Comparison of ENCODE assay signal across 1 cellular context in the genomic region with DNA sequence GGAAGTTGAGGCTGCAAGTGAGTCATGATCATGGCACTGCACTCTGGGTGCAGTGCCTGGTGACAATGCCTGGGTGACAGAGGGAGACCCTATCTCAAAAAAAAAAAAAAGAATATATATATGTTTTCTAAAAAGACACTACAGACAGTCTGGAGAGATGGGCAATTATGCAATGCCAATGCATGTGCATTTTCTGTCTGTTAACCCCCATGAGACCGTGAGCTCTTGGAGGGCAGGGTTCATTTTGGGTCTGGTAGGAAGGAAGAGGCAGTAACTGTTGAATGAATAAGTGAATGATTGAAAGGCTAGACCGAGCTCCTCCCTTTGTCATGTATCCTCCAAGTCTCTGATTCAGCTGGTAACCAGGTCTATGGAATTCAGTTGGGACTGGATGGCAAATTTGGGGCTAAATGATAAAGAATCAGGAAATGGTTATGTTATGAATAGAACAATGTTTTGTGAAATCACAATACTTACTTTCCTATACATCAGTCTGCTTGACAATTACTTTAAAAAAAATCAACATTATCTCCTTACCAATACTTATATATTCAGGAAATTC.
TF ChIP-seq lines count a peak whose summit lies in the region.

No MANE protein-coding gene starts in this region.

TF ChIP-seq in endothelial cell of umbilical vein, 7 proteins besides CTCF, POLR2A, EP300 and RAD21:
- TF ChIP-seq FOS (IDR thresholded peaks at IDR 0.05; ENCODE audit: borderline replicate concordance, insufficient read depth, low read length) = no peak
- peak; percentile 10 for TF ChIP-seq JUN (IDR thresholded peaks at IDR 0.05; ENCODE audit: borderline replicate concordance, insufficient read depth, insufficient read length, low read depth)
- TF ChIP-seq GATA2 (IDR thresholded peaks at IDR 0.05; ENCODE audit: insufficient read depth, insufficient read length, low read depth, low read length) = peak; percentile 50
